8 cellular contexts compared by ENCODE assay signal in the genomic region with DNA sequence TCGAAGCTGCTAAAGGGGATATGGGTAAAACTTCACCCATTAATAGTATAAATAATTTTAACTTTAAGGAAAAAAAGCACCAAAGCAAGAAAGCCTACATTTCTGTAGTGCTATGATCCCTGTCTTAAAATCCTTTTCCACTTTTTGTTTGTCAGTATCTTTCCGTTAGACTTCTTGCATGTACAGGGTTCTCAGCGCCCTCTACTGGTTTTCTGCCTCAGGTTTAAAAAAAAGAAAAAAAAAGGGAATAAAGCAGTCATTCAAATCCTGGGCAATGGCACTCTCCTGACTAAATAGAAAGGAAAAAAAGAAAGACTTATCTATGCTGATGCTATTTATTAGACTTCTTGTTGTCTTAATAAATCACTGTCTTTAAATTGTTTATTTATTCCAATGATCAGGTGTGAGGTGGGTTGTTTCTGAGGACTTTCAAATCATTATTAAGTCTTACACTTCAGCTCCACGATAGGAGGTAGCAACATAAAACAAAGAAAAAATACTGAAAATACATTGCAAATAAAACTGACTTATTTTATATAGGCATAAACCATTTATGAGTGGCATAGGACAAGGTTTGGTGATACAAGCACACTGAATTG.
A peak's percentile ranks its signal among the peaks of the same experiment; 100 is the strongest.
DNase-seq lines count a peak whose midpoint lies in the region; ATAC-seq, FAIRE-seq and TF ChIP-seq lines count a peak whose summit lies in the region.

No MANE protein-coding gene starts in this region.

- H3K36me3 ChIP-seq in endothelial cell of umbilical vein (ENCODE audit: control insufficient read depth in 2 of 2, extremely low read depth in 1 of 2, insufficient read depth in 2 of 2, low read length in 2 of 2) (no peaks in the 10 kb centered on the region), neural progenitor cell (no peaks in the 10 kb centered on the region)

- H3K9me1 ChIP-seq in endothelial cell of umbilical vein (replicated peaks; ENCODE audit: control insufficient read depth, extremely low read depth, insufficient read depth, low read length), result no peaks in the 10 kb centered on the region

- H2AFZ ChIP-seq in endothelial cell of umbilical vein (ENCODE audit: low read depth, low read length) (no peak overlapping the region), neural progenitor cell (replicated peaks) (no peak overlapping the region)

- CTCF ChIA-PET in endothelial cell of umbilical vein (lab: Charles Lee), result interaction anchor here (0.6 to 2.1 kb wide), 4 partner anchors 9 to 796 kb away, joined by 3 to 9 read pairs (median 4); no protein-coding TSS in a partner anchor

- H3K27ac Mint-ChIP-seq in neural progenitor cell, result no peak overlapping the region
- no peak overlapping the region for H3K27ac Mint-ChIP-seq in effector memory CD8-positive, alpha-beta T cell

- BruUV-seq in endothelial cell of umbilical vein (replicated peaks; lab: Mats Ljungman, UMichigan), result no TSS peak

- DNase-seq in GF-D8 (lab: John Stamatoyannopoulos, UW) (peak; percentile 15), NCI-H1092 (lab: John Stamatoyannopoulos, UW) (peak; percentile 8), SHP77 treated with DMSO at 0.1 percent for 48 hours (lab: John Stamatoyannopoulos, UW) (peak; percentile 23), endothelial cell of umbilical vein (ENCODE audit: low read depth, low spot score) (peak; percentile 77), neural progenitor cell (ENCODE audit: low spot score) (peak; percentile 77)
- DNase-seq in effector memory CD8-positive, alpha-beta T cell, result no peak

- no peaks in the 10 kb centered on the region for H4K20me1 ChIP-seq in endothelial cell of umbilical vein (replicated peaks; ENCODE audit: control insufficient read depth, extremely low read depth, insufficient read depth, low read length)
- no peaks in the 10 kb centered on the region for H4K20me1 ChIP-seq in neural progenitor cell (ENCODE audit: low read depth)

- H3K9me3 Mint-ChIP-seq in neural progenitor cell, result no peaks in the 10 kb centered on the region
- no peaks in the 10 kb centered on the region for H3K9me3 Mint-ChIP-seq in effector memory CD8-positive, alpha-beta T cell

- intact Hi-C loops in endothelial cell of umbilical vein (cut with micrococcal nuclease), result loop anchor here (1.0 to 10.0 kb wide), 4 partner anchors 307 to 796 kb away; no protein-coding TSS in a partner anchor

- H3K9ac ChIP-seq in endothelial cell of umbilical vein (replicated peaks; ENCODE audit: extremely low read depth, insufficient read depth, low read length) (no peak overlapping the region), neural progenitor cell (no peak overlapping the region)

- H3K9me3 ChIP-seq in endothelial cell of umbilical vein (replicated peaks; ENCODE audit: control insufficient read depth, insufficient read depth, low read length), result no peaks in the 10 kb centered on the region
- H3K9me3 ChIP-seq in neural progenitor cell (ENCODE audit: low read depth), result no peaks in the 10 kb centered on the region

- FAIRE-seq in A204.1 (lab: Jason Lieb, UNC) (peak; percentile 82), endothelial cell of umbilical vein (lab: Jason Lieb, UNC) (peak; percentile 4)

- no peaks in the 10 kb centered on the region for H3F3A ChIP-seq in neural progenitor cell (ENCODE audit: low read depth)

- TF ChIP-seq CTCF in endothelial cell of umbilical vein (IDR thresholded peaks at IDR 0.05; ENCODE audit: extremely low read depth in 1 of 2, insufficient read depth in 1 of 2, low read depth in 1 of 2, low read length in 2 of 2) (peak; percentile 46 to 65), neural progenitor cell (IDR thresholded peaks at IDR 0.05) (peak; percentile 93)

- ATAC-seq in HG03442 (IDR thresholded peaks at IDR 0.05; ENCODE audit: unreplicated experiment), result no peak
- no peak for ATAC-seq in effector memory CD8-positive, alpha-beta T cell (replicated peaks)

- no peaks in the 10 kb centered on the region for H3K36me3 Mint-ChIP-seq in neural progenitor cell
- no peaks in the 10 kb centered on the region for H3K36me3 Mint-ChIP-seq in effector memory CD8-positive, alpha-beta T cell (ENCODE audit: insufficient read depth)

- H3K4me1 Mint-ChIP-seq in neural progenitor cell, result no peaks in the 10 kb centered on the region
- H3K4me1 Mint-ChIP-seq in effector memory CD8-positive, alpha-beta T cell (ENCODE audit: low read depth in 2 of 2), result no peaks in the 10 kb centered on the region

- POLR2A ChIA-PET in endothelial cell of umbilical vein (lab: Charles Lee), result no interaction called here

- dilution Hi-C loops in endothelial cell of umbilical vein (cut with MboI; ENCODE audit: extremely low pct_ligation_motif_present, low sequenced_read_pairs), result no loop called here

- no peaks in the 10 kb centered on the region for H3K79me2 ChIP-seq in endothelial cell of umbilical vein (ENCODE audit: control insufficient read depth, insufficient read depth, low read length)
- no peaks in the 10 kb centered on the region for H3K79me2 ChIP-seq in neural progenitor cell (ENCODE audit: low read depth)

- H3K27me3 Mint-ChIP-seq in neural progenitor cell (ENCODE audit: insufficient read depth, low read depth), result no peaks in the 10 kb centered on the region
- H3K27me3 Mint-ChIP-seq in effector memory CD8-positive, alpha-beta T cell, result peaks cover 12 to 19% of the 10 kb centered on the region in 2 donors

- H3K4me1 ChIP-seq in endothelial cell of umbilical vein (ENCODE audit: control insufficient read depth, extremely low read depth, insufficient read depth, low read length) (no peaks in the 10 kb centered on the region), neural progenitor cell (no peaks in the 10 kb centered on the region)

- H3K4me3 Mint-ChIP-seq in neural progenitor cell, result no peak overlapping the region
- no peak overlapping the region for H3K4me3 Mint-ChIP-seq in effector memory CD8-positive, alpha-beta T cell

- H3K27me3 ChIP-seq in endothelial cell of umbilical vein (ENCODE audit: control insufficient read depth in 2 of 2, insufficient read depth in 2 of 2, low read length in 2 of 2) (no peaks in the 10 kb centered on the region), neural progenitor cell (no peaks in the 10 kb centered on the region)

- TF ChIP-seq POLR2A in endothelial cell of umbilical vein (IDR thresholded peaks at IDR 0.05; ENCODE audit: low read depth, low read length), result no peak

- no peak overlapping the region for H3K4me3 ChIP-seq in endothelial cell of umbilical vein (replicated peaks in 1 of 3; ENCODE audit: insufficient read depth in 1 of 3, low read depth in 1 of 3, low read length in 3 of 3)
- no peak overlapping the region for H3K4me3 ChIP-seq in neural progenitor cell

- H3K4me2 ChIP-seq in endothelial cell of umbilical vein (ENCODE audit: insufficient read depth, low read length), result no peak overlapping the region
- no peak overlapping the region for H3K4me2 ChIP-seq in neural progenitor cell

- no peak overlapping the region for H3K27ac ChIP-seq in endothelial cell of umbilical vein (ENCODE audit: insufficient read depth, low read depth, low read length)
- no peak overlapping the region for H3K27ac ChIP-seq in neural progenitor cell

TF ChIP-seq in endothelial cell of umbilical vein, 7 proteins besides CTCF, POLR2A, EP300 and RAD21:
- TF ChIP-seq POLR2AphosphoS5 (IDR thresholded peaks at IDR 0.05; ENCODE audit: insufficient read depth, low read depth, low read length) (no peak), MYC (IDR thresholded peaks at IDR 0.05; ENCODE audit: low read depth, low read length) (no peak), EZH2 (IDR thresholded peaks at IDR 0.05; ENCODE audit: borderline replicate concordance, low read depth, low read length, severe bottlenecking) (no peak), JUN (IDR thresholded peaks at IDR 0.05; ENCODE audit: borderline replicate concordance, insufficient read depth, insufficient read length, low read depth) (no peak), GATA2 (IDR thresholded peaks at IDR 0.05; ENCODE audit: insufficient read depth, insufficient read length, low read depth, low read length) (no peak), FOS (IDR thresholded peaks at IDR 0.05; ENCODE audit: borderline replicate concordance, insufficient read depth, low read length) (no peak)
- TF ChIP-seq, protein P1, sequence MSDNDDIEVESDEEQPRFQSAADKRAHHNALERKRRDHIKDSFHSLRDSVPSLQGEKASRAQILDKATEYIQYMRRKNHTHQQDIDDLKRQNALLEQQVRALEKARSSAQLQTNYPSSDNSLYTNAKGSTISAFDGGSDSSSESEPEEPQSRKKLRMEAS (IDR thresholded peaks at IDR 0.05; ENCODE audit: insufficient read depth, insufficient read length), result no peak

Comparison
In these comparisons a context has a peak if more than half of its experiments do, and no peak if none do; other contexts are left out.
1. DNase-seq: peak in GF-D8 (single experiment), NCI-H1092 (single experiment), SHP77 treated with DMSO at 0.1 percent for 48 hours (single experiment), endothelial cell of umbilical vein (single experiment) and neural progenitor cell (single experiment); none in effector memory CD8-positive, alpha-beta T cell (0 of 3).